In genomic region chr11:795638-796564, GRCh38 we compare ENCODE assay signal across 9 cellular contexts. TPM values are rescaled to one million over a fixed set of nuclear protein-coding genes. Genes with fewer than 3 reads are reported as not detected.
DNase-seq lines count a peak whose midpoint lies in the region; ATAC-seq and TF ChIP-seq lines count a peak whose summit lies in the region.
"Had no signal": no experiment of that assay in that cellular context is flagged by ENCODE, and none has a peak within 500 bp of the region (broad histone marks: within the 10 kb centered on the region; RNA-seq: fewer than 3 reads in every experiment).

No MANE protein-coding gene starts in this region.

- peaks cover 2% of the 10 kb centered on the region; the same call in 1 of the 2 replicates for H3K27me3 Mint-ChIP-seq in HFFc6 (ENCODE audit: insufficient read depth)
- no peaks in the 10 kb centered on the region for H3K27me3 Mint-ChIP-seq in naive thymus-derived CD4-positive, alpha-beta T cell

- H3K9me3 Mint-ChIP-seq in HFFc6, result no peaks in the 10 kb centered on the region
- no peaks in the 10 kb centered on the region for H3K9me3 Mint-ChIP-seq in naive thymus-derived CD4-positive, alpha-beta T cell

- intact Hi-C loops in naive thymus-derived CD4-positive, alpha-beta T cell (cut with micrococcal nuclease), result loop anchor here (1.0 to 10.0 kb wide), 10 partner anchors 9 to 559 kb away; partner anchors contain the start of genes GATD1 (in 2 of the 2), LMNTD2 (in 2 of the 2), RASSF7 (in 2 of the 2) and AP2A2 (in 1 of the 2)

- no peaks in the 10 kb centered on the region for H3K36me3 Mint-ChIP-seq in HFFc6 (ENCODE audit: low read depth)
- peaks cover 0 to 8% (median 0%) of the 10 kb centered on the region in 5 donors for H3K36me3 Mint-ChIP-seq in naive thymus-derived CD4-positive, alpha-beta T cell

- POLR2A ChIA-PET in naive thymus-derived CD4-positive, alpha-beta T cell (lab: Charles Lee), result interaction anchor here (0.7 to 3.0 kb wide), 12 partner anchors 9 to 589 kb away, joined by 3 to 23 read pairs (median 6); partner anchors contain the start of genes BET1L, GATD1, PIDD1 and PNPLA2

- peaks cover 12% of the 10 kb centered on the region for H3K4me1 Mint-ChIP-seq in HFFc6 (ENCODE audit: low read depth)
- H3K4me1 Mint-ChIP-seq in naive thymus-derived CD4-positive, alpha-beta T cell, result peaks cover 0 to 15% (median 11%) of the 10 kb centered on the region in 7 donors

- TF ChIP-seq CTCF in HFFc6 (IDR thresholded peaks at IDR 0.05) (no peak), epithelial cell of proximal tubule (conservative IDR thresholded peaks at IDR 0.05; ENCODE audit: low read depth, low read length) (no peak)

- ATAC-seq in naive thymus-derived CD4-positive, alpha-beta T cell, result peak; percentile 65
- ATAC-seq in GM19035 (IDR thresholded peaks at IDR 0.05; ENCODE audit: unreplicated experiment), result no peak

- H3K36me3 ChIP-seq in NT2/D1 (ENCODE audit: insufficient read depth, insufficient read length, low read length), result peaks cover 60% of the 10 kb centered on the region
- H3K36me3 ChIP-seq in naive thymus-derived CD4-positive, alpha-beta T cell (ENCODE audit: control insufficient read depth in 2 of 3, insufficient read depth in 3 of 3, low read length in 3 of 3), result peaks cover 0 to 52% (median under 1%) of the 10 kb centered on the region in 3 experiments

- H3K27me3 ChIP-seq in NT2/D1 (ENCODE audit: insufficient read depth, insufficient read length), result no peaks in the 10 kb centered on the region
- H3K27me3 ChIP-seq in naive thymus-derived CD4-positive, alpha-beta T cell (ENCODE audit: control insufficient read depth in 2 of 2, insufficient read depth in 2 of 2, low read length in 2 of 2), result no peaks in the 10 kb centered on the region

- H3K27ac Mint-ChIP-seq in HFFc6, result peak overlapping the region; percentile 89
- H3K27ac Mint-ChIP-seq in naive thymus-derived CD4-positive, alpha-beta T cell, result peak overlapping the region; percentile 75 to 94 (median 92)

- CTCF ChIA-PET in naive thymus-derived CD4-positive, alpha-beta T cell (lab: Charles Lee), result interaction anchor here (0.6 kb wide), 2 partner anchors 37 to 196 kb away, joined by 3 to 4 read pairs; no protein-coding TSS in a partner anchor

- peak overlapping the region; percentile 88 for H3K9ac ChIP-seq in NT2/D1 (ENCODE audit: insufficient read length, low read depth)

- H3K4me3 Mint-ChIP-seq in HFFc6, result peak overlapping the region; percentile 91
- peak overlapping the region; percentile 84 to 99 (median 90) for H3K4me3 Mint-ChIP-seq in naive thymus-derived CD4-positive, alpha-beta T cell

- DNase-seq in COLO668 (lab: John Stamatoyannopoulos, UW; ENCODE audit: unreplicated experiment), result peak; percentile 54
- peak; percentile 85 for DNase-seq in HFFc6
- DNase-seq in NT2/D1 (ENCODE audit: low read depth, low spot score), result no peak
- peak; percentile 89 for DNase-seq in activated CD8-positive, alpha-beta memory T cell treated with anti-CD3 and anti-CD28 coated beads, Interleukin-2, amount 50 U/mL, for 48 hours
- no peak for DNase-seq in epithelial cell of proximal tubule (ENCODE audit: low read depth)
- peak; percentile 51 to 79 (median 71) for DNase-seq in naive thymus-derived CD4-positive, alpha-beta T cell
- peak; percentile 69 to 84 (median 80) for DNase-seq in stimulated activated naive CD4-positive, alpha-beta T cell (lab: John Stamatoyannopoulos, UW)

- H3K4me1 ChIP-seq in NT2/D1 (ENCODE audit: insufficient read depth, insufficient read length), result peaks cover 46% of the 10 kb centered on the region
- peaks cover 14 to 16% of the 10 kb centered on the region in 2 donors for H3K4me1 ChIP-seq in naive thymus-derived CD4-positive, alpha-beta T cell (ENCODE audit: control insufficient read depth in 2 of 2, insufficient read depth in 2 of 2, low read length in 2 of 2)

- H3K9me3 ChIP-seq in NT2/D1 (ENCODE audit: insufficient read depth, low read length), result no peaks in the 10 kb centered on the region
- no peaks in the 10 kb centered on the region for H3K9me3 ChIP-seq in naive thymus-derived CD4-positive, alpha-beta T cell (ENCODE audit: control insufficient read depth in 2 of 3, low read length in 3 of 3)

- peak overlapping the region; percentile 93 for H3K27ac ChIP-seq in naive thymus-derived CD4-positive, alpha-beta T cell (ENCODE audit: low read depth, low read length)

- H3K4me3 ChIP-seq in NT2/D1 (ENCODE audit: insufficient read length, low read depth) (peak overlapping the region; percentile 94), epithelial cell of proximal tubule (ENCODE audit: low read depth, low read length) (peak overlapping the region; percentile 63)
- peak overlapping the region; percentile 87 for H3K4me3 ChIP-seq in naive thymus-derived CD4-positive, alpha-beta T cell (ENCODE audit: low read length)

RNA-seq across cellular contexts. Expression of gene SLC25A22, which starts 2.2 kb away (rescaled TPM):
- total RNA-seq in HFFc6 (2021; fragmentation: NEBNext Ultra II Directional; extraction: Animal tissue kit (Norgen Biotek cat#: 25700)), result 10 to 100 TPM; 39.7 to 47.3 (median 42.9) TPM
- total RNA-seq in epithelial cell of proximal tubule, result 20.1 and 33.6 TPM in 2 replicates
- total RNA-seq in naive thymus-derived CD4-positive, alpha-beta T cell, result 10 to 100 TPM; 17.4 to 58.4 (median 21.3) TPM
- polyA plus RNA-seq in naive thymus-derived CD4-positive, alpha-beta T cell, result 10 to 100 TPM in 1 of 2 donors, 1 to 10 TPM in 1; 6.4 to 11.1 TPM

RNA-seq across cellular contexts. Expression of gene CEND1, which starts 6.0 kb away (rescaled TPM):
- total RNA-seq in HFFc6 (2021; fragmentation: NEBNext Ultra II Directional; extraction: Animal tissue kit (Norgen Biotek cat#: 25700)), result 10 to 100 TPM in 5 of 6 experiments, 1 to 10 TPM in 1; 8.2 to 12.2 (median 11.0) TPM
- total RNA-seq in epithelial cell of proximal tubule, result 0.14 TPM in 1 of 2 replicates, not detected in the other
- total RNA-seq in naive thymus-derived CD4-positive, alpha-beta T cell, result 1 to 10 TPM in 1 of 5 experiments, not detected in 4; 2.3 TPM
- polyA plus RNA-seq in naive thymus-derived CD4-positive, alpha-beta T cell, result not detected
- total RNA-seq: NCI-H460 had no signal

RNA-seq across cellular contexts. Expression of gene PIDD1, which starts 9.1 kb away (rescaled TPM):
- total RNA-seq in HFFc6 (2021; fragmentation: NEBNext Ultra II Directional; extraction: Animal tissue kit (Norgen Biotek cat#: 25700)), result 10 to 100 TPM; 11.0 to 15.9 (median 13.7) TPM
- total RNA-seq in epithelial cell of proximal tubule, result 17.4 and 32.1 TPM in 2 replicates
- total RNA-seq in naive thymus-derived CD4-positive, alpha-beta T cell, result 10 to 100 TPM; 30.0 to 38.7 (median 34.1) TPM
- 1 to 10 TPM; 4.7 to 8.3 TPM for polyA plus RNA-seq in naive thymus-derived CD4-positive, alpha-beta T cell

RNA-seq across cellular contexts. Expression of gene RPLP2, which starts 13.9 kb away (rescaled TPM):
- 1,000 to 10,000 TPM; 1,532 to 1,781 (median 1,709) TPM for total RNA-seq in HFFc6 (2021; fragmentation: NEBNext Ultra II Directional; extraction: Animal tissue kit (Norgen Biotek cat#: 25700))
- total RNA-seq in epithelial cell of proximal tubule, result 663 and 837 TPM in 2 replicates
- 1,000 to 10,000 TPM; 2,266 to 5,944 (median 5,497) TPM for total RNA-seq in naive thymus-derived CD4-positive, alpha-beta T cell
- 1,000 to 10,000 TPM; 3,734 to 4,844 TPM for polyA plus RNA-seq in naive thymus-derived CD4-positive, alpha-beta T cell

RNA-seq across cellular contexts. Expression of gene GATD1, which starts 18.6 kb away (rescaled TPM):
- 10 to 100 TPM; 61.0 to 72.7 (median 68.1) TPM for total RNA-seq in HFFc6 (2021; fragmentation: NEBNext Ultra II Directional; extraction: Animal tissue kit (Norgen Biotek cat#: 25700))
- 32.6 and 68.8 TPM in 2 replicates for total RNA-seq in epithelial cell of proximal tubule
- 10 to 100 TPM; 37.8 to 59.2 (median 52.9) TPM for total RNA-seq in naive thymus-derived CD4-positive, alpha-beta T cell
- polyA plus RNA-seq in naive thymus-derived CD4-positive, alpha-beta T cell, result 10 to 100 TPM in 1 of 2 donors, 1 to 10 TPM in 1; 8.1 to 17.8 TPM

Comparison
In these comparisons a context has a peak if more than half of its experiments do, and no peak if none do; other contexts are left out.
1. DNase-seq: peak in COLO668 (single experiment), HFFc6 (single experiment), activated CD8-positive, alpha-beta memory T cell treated with anti-CD3 and anti-CD28 coated beads, Interleukin-2, amount 50 U/mL, for 48 hours (single experiment), naive thymus-derived CD4-positive, alpha-beta T cell (9 of 9) and stimulated activated naive CD4-positive, alpha-beta T cell (6 of 6); none in NT2/D1 (single experiment) and epithelial cell of proximal tubule (single experiment).
2. Peak in every context shown above with its lines, with median percentiles within 50 percentile points of each other: H3K4me3 ChIP-seq.